ENCODE assay signal across 8 cellular contexts in genomic region chr5:111144352-111144930, GRCh38.
DNase-seq lines count a peak whose midpoint lies in the region; ATAC-seq and FAIRE-seq lines count a peak whose summit lies in the region.

No MANE protein-coding gene starts in this region.

- DNase-seq in fibroblast of gingiva (ENCODE audit: low read depth), result peak; percentile 45
- DNase-seq in NCI-H187 treated with DMSO at 0.1 percent for 48 hours (lab: John Stamatoyannopoulos, UW), result no peak
- DNase-seq in urothelium cell line (ENCODE audit: low spot score), result no peak
- DNase-seq in T-helper 9 cell, result no peak
- no peak for DNase-seq in SKM-1 treated with dmso at 0.1 percent for 144 hours (lab: John Stamatoyannopoulos, UW; ENCODE audit: unreplicated experiment)

- ATAC-seq in GM18511 (IDR thresholded peaks at IDR 0.05; ENCODE audit: unreplicated experiment) (peak; percentile 97), GM21447 (IDR thresholded peaks at IDR 0.05; ENCODE audit: unreplicated experiment) (peak; percentile 99), HG03159 (IDR thresholded peaks at IDR 0.05; ENCODE audit: unreplicated experiment) (peak; percentile 98)

- no peak for FAIRE-seq in urothelium cell line (lab: Jason Lieb, UNC)
